In the genomic region with DNA sequence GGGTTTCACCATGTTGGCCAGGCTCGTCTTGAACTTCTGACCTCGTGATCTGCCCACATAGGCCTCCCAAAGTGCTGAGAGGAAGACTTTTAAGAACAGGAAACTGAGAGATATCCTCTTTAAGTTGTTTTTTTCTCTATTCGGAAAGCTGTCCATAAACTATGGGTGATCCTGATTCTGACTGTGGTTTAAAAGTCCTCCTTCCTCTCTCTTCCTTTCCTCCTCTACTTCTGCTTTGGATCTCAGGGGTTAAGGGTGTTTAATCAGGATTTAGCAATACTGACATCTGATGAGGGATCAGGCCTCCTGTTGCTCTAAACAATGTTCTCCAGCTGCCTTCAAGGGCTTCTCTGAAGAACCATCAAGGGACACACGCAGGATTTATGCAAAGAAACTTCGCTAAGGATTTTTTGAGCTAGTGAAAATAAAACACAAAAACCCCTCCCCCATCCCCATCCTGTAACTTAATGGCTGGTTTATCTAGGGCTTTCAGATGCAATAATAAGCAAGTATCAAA, we compare ENCODE assay signal across 18 cellular contexts. TPM values are rescaled to one million over a fixed set of nuclear protein-coding genes. Genes with fewer than 3 reads are reported as not detected.
"Had no signal": no experiment of that assay in that cellular context is flagged by ENCODE, and none has a peak within 500 bp of the region (broad histone marks: within the 10 kb centered on the region; RNA-seq: fewer than 3 reads in every experiment).

No MANE protein-coding gene starts in this region.

- H3K4me3 ChIP-seq: colonic mucosa, gastrocnemius medialis, heart right ventricle, left ventricle myocardium inferior, sigmoid colon, upper lobe of left lung had no signal

- ATAC-seq: gastrocnemius medialis, heart right ventricle had no signal

- H3K4me1 ChIP-seq: colonic mucosa, gastrocnemius medialis, left ventricle myocardium inferior, sigmoid colon, upper lobe of left lung had no signal

- H3K36me3 ChIP-seq: colonic mucosa, gastrocnemius medialis, heart right ventricle, left ventricle myocardium inferior, sigmoid colon, upper lobe of left lung had no signal

- DNase-seq: activated CD4-positive, alpha-beta T cell treated with anti-CD3 and anti-CD28 coated beads, Interleukin-2, amount 50 U/mL, for 4 hours; activated effector memory CD4-positive, alpha-beta T cell treated with Interleukin-2 at 50 U/mL for 16 hours; activated T-cell treated with anti-CD3 and anti-CD28 coated beads, Interleukin-2, amount 50 U/mL, for 1 hour; caudate nucleus; colonic mucosa; effector CD8-positive, alpha-beta T cell; gastrocnemius medialis; heart right ventricle; left ventricle myocardium inferior; mesenchymal stem cell; sigmoid colon; stimulated activated CD4-positive, alpha-beta T cell treated with anti-CD3 and anti-CD28 coated beads, Interleukin-12 subunit alpha, Interleukin-12 subunit beta, amount 100 ng/mL, for 4 hours; stimulated activated naive CD4-positive, alpha-beta T cell; substantia nigra; upper lobe of left lung had no signal

- H3K9me3 ChIP-seq: colonic mucosa, gastrocnemius medialis, heart right ventricle, left ventricle myocardium inferior, sigmoid colon, upper lobe of left lung had no signal

- H3K27me3 ChIP-seq: colonic mucosa, gastrocnemius medialis, heart right ventricle, sigmoid colon, upper lobe of left lung had no signal

- H3K27ac ChIP-seq: colonic mucosa, gastrocnemius medialis, left ventricle myocardium inferior, sigmoid colon had no signal

RNA-seq across cellular contexts. Expression of a gene that starts 4.6 kb away (rescaled TPM):
- total RNA-seq: colonic mucosa, gastrocnemius medialis, heart right ventricle, left ventricle myocardium inferior, omental fat pad, pulmonary artery endothelial cell, sigmoid colon, upper lobe of left lung had no signal
- polyA plus RNA-seq: heart right ventricle, keratinocyte, sigmoid colon had no signal

RNA-seq across cellular contexts. Expression of a gene that starts 15.9 kb away (rescaled TPM):
- total RNA-seq: pulmonary artery endothelial cell had no signal
- polyA plus RNA-seq: keratinocyte had no signal

RNA-seq across cellular contexts. Expression of a gene that starts 50.4 kb away (rescaled TPM):
- total RNA-seq: pulmonary artery endothelial cell had no signal
- polyA plus RNA-seq: keratinocyte had no signal
